ENCODE assay signal across 1 cellular context in the genomic region with DNA sequence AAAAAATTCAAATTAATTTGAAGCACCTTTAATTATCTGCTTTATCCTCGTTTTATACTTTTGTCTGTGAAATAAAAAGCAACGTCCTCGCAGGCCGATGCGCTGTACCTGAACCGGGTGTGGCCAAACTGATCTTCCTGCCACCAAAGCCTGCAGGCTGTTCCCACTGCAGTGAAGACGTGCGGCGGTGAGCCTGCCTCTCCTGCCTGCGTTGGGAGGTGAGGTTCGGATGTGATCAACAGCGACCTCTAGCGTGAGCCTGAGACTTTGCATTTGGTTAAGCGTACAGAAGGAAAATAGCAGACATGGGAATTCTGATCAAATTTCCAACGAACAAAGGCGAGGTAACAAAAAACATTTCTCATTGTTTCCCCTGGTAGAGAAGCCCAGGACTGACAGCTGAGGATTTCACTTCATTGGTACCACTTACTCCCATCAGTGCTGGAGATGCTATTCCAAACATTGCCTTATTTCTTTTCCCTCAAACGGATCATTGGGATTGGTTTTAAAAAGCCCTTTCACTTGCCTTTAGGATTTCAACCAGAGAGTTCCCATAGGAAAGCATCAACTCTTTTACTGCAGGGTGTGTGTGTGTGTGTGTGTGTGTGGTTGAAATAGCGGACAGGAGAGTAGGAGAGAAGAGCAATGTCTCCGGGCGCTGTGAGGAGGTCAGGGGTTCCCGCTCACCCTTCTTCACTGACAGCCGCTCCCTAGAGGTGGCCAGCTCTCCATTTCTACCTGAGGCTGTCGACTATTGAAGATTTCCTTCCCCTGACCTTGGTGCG.
TF ChIP-seq lines count a peak whose summit lies in the region.

No MANE protein-coding gene starts in this region.

TF ChIP-seq in HepG2, 621 proteins besides CTCF, POLR2A, EP300 and RAD21 (continued from another document and continues in another):
- TF ChIP-seq, protein P1, sequence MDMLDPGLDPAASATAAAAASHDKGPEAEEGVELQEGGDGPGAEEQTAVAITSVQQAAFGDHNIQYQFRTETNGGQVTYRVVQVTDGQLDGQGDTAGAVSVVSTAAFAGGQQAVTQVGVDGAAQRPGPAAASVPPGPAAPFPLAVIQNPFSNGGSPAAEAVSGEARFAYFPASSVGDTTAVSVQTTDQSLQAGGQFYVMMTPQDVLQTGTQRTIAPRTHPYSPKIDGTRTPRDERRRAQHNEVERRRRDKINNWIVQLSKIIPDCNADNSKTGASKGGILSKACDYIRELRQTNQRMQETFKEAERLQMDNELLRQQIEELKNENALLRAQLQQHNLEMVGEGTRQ (IDR thresholded peaks at IDR 0.05; ENCODE audit: low read depth, low read length) = no peak
- TF ChIP-seq, protein P1 (CRISPR knock-in tag; IDR thresholded peaks at IDR 0.05; ENCODE audit: borderline replicate concordance) = no peak
- TF ChIP-seq CBX5 (CRISPR knock-in tag; IDR thresholded peaks at IDR 0.05; ENCODE audit: borderline replicate concordance) (peak; percentile 89), FOXC1 (CRISPR knock-in tag; IDR thresholded peaks at IDR 0.05; ENCODE audit: borderline replicate concordance) (no peak), ZNF460 (CRISPR knock-in tag; IDR thresholded peaks at IDR 0.05; ENCODE audit: borderline replicate concordance) (no peak), GTF2F1 (IDR thresholded peaks at IDR 0.05; ENCODE audit: low read length) (no peak), HOXA9 (CRISPR knock-in tag; IDR thresholded peaks at IDR 0.05; ENCODE audit: borderline replicate concordance) (no peak), ZNF383 (CRISPR knock-in tag; IDR thresholded peaks at IDR 0.05; ENCODE audit: borderline replicate concordance) (no peak), ZSCAN20 (CRISPR knock-in tag; IDR thresholded peaks at IDR 0.05; ENCODE audit: borderline replicate concordance) (no peak), RARA (CRISPR knock-in tag; IDR thresholded peaks at IDR 0.05) (no peak), ZNF543 (CRISPR knock-in tag; IDR thresholded peaks at IDR 0.05) (no peak), FOXA3 (CRISPR knock-in tag; IDR thresholded peaks at IDR 0.05) (peak; percentile 34; the same call in 1 of the 2 replicates), CREB3 (CRISPR knock-in tag; IDR thresholded peaks at IDR 0.05) (no peak), HIVEP1 (CRISPR knock-in tag; IDR thresholded peaks at IDR 0.05) (no peak), TOPORS (CRISPR knock-in tag; IDR thresholded peaks at IDR 0.05) (no peak), ZFP82 (CRISPR knock-in tag; IDR thresholded peaks at IDR 0.05; ENCODE audit: borderline replicate concordance) (no peak), REL (CRISPR knock-in tag; conservative IDR thresholded peaks at IDR 0.05) (no peak), SRSF4 (IDR thresholded peaks at IDR 0.05; ENCODE audit: low read depth, low read length, poor library complexity, severe bottlenecking) (no peak), ZNF883 (CRISPR knock-in tag; IDR thresholded peaks at IDR 0.05; ENCODE audit: not compliant biosample characterization) (no peak), KLF12 (CRISPR knock-in tag; IDR thresholded peaks at IDR 0.05; ENCODE audit: borderline replicate concordance) (no peak), ZNF263 (CRISPR knock-in tag; IDR thresholded peaks at IDR 0.05) (no peak), ZNF703 (CRISPR knock-in tag; IDR thresholded peaks at IDR 0.05; ENCODE audit: borderline replicate concordance) (no peak), THAP11 (CRISPR knock-in tag; IDR thresholded peaks at IDR 0.05) (0 out of 2 replicates have a peak, but pooled peaks have one; percentile 34), ELF1 (CRISPR knock-in tag; IDR thresholded peaks at IDR 0.05) (peak; percentile 37; the same call in 1 of the 2 replicates), ZFP41 (CRISPR knock-in tag; IDR thresholded peaks at IDR 0.05; ENCODE audit: borderline replicate concordance) (no peak), SP140L (CRISPR knock-in tag; IDR thresholded peaks at IDR 0.05; ENCODE audit: borderline replicate concordance) (0 out of 2 replicates have a peak, but pooled peaks have one; percentile 74), FLYWCH1 (CRISPR knock-in tag; IDR thresholded peaks at IDR 0.05) (no peak), MLLT10 (CRISPR knock-in tag; IDR thresholded peaks at IDR 0.05) (no peak), ZFY (CRISPR knock-in tag; IDR thresholded peaks at IDR 0.05) (no peak), NCOA1 (CRISPR knock-in tag; IDR thresholded peaks at IDR 0.05) (no peak), ZBTB26 (CRISPR knock-in tag; IDR thresholded peaks at IDR 0.05; ENCODE audit: borderline replicate concordance) (no peak), NFIC (IDR thresholded peaks at IDR 0.05; ENCODE audit: low read length) (no peak), NFKB2 (CRISPR knock-in tag; IDR thresholded peaks at IDR 0.05; ENCODE audit: borderline replicate concordance) (no peak), ZNF570 (CRISPR knock-in tag; IDR thresholded peaks at IDR 0.05; ENCODE audit: borderline replicate concordance) (no peak), ATF1 (CRISPR knock-in tag; IDR thresholded peaks at IDR 0.05) (no peak), HNRNPL (IDR thresholded peaks at IDR 0.05; ENCODE audit: low read depth, low read length) (no peak), ZNF652 (CRISPR knock-in tag; IDR thresholded peaks at IDR 0.05; ENCODE audit: borderline replicate concordance, low read depth) (no peak), SMARCE1 (IDR thresholded peaks at IDR 0.05; ENCODE audit: borderline replicate concordance) (no peak), NFYB (CRISPR knock-in tag; IDR thresholded peaks at IDR 0.05) (no peak), ONECUT2 (CRISPR knock-in tag; IDR thresholded peaks at IDR 0.05) (no peak), ATF7 (IDR thresholded peaks at IDR 0.05) (no peak), ATF7 (CRISPR knock-in tag; IDR thresholded peaks at IDR 0.05) (no peak), HNRNPLL (IDR thresholded peaks at IDR 0.05; ENCODE audit: low read depth, low read length, poor library complexity, severe bottlenecking) (no peak), ZNF230 (CRISPR knock-in tag; IDR thresholded peaks at IDR 0.05) (no peak)
- TF ChIP-seq, protein P2, sequence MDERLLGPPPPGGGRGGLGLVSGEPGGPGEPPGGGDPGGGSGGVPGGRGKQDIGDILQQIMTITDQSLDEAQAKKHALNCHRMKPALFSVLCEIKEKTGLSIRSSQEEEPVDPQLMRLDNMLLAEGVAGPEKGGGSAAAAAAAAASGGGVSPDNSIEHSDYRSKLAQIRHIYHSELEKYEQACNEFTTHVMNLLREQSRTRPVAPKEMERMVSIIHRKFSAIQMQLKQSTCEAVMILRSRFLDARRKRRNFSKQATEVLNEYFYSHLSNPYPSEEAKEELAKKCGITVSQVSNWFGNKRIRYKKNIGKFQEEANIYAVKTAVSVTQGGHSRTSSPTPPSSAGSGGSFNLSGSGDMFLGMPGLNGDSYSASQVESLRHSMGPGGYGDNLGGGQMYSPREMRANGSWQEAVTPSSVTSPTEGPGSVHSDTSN (CRISPR knock-in tag; IDR thresholded peaks at IDR 0.05) = no peak
- TF ChIP-seq, protein P3, sequence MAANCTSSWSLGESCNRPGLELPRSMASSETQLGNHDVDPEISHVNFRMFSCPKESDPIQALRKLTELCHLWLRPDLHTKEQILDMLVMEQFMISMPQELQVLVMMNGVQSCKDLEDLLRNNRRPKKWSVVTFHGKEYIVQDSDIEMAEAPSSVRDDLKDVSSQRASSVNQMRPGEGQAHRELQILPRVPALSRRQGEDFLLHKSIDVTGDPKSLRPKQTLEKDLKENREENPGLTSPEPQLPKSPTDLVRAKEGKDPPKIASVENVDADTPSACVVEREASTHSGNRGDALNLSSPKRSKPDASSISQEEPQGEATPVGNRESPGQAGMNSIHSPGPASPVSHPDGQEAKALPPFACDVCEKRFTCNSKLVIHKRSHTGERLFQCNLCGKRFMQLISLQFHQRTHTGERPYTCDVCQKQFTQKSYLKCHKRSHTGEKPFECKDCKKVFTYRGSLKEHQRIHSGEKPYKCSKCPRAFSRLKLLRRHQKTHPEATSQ (CRISPR knock-in tag; IDR thresholded peaks at IDR 0.05; ENCODE audit: borderline replicate concordance) = no peak
- TF ChIP-seq, protein P4, sequence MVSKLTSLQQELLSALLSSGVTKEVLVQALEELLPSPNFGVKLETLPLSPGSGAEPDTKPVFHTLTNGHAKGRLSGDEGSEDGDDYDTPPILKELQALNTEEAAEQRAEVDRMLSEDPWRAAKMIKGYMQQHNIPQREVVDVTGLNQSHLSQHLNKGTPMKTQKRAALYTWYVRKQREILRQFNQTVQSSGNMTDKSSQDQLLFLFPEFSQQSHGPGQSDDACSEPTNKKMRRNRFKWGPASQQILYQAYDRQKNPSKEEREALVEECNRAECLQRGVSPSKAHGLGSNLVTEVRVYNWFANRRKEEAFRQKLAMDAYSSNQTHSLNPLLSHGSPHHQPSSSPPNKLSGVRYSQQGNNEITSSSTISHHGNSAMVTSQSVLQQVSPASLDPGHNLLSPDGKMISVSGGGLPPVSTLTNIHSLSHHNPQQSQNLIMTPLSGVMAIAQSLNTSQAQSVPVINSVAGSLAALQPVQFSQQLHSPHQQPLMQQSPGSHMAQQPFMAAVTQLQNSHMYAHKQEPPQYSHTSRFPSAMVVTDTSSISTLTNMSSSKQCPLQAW (CRISPR knock-in tag; IDR thresholded peaks at IDR 0.05) = no peak
- TF ChIP-seq, protein P5, sequence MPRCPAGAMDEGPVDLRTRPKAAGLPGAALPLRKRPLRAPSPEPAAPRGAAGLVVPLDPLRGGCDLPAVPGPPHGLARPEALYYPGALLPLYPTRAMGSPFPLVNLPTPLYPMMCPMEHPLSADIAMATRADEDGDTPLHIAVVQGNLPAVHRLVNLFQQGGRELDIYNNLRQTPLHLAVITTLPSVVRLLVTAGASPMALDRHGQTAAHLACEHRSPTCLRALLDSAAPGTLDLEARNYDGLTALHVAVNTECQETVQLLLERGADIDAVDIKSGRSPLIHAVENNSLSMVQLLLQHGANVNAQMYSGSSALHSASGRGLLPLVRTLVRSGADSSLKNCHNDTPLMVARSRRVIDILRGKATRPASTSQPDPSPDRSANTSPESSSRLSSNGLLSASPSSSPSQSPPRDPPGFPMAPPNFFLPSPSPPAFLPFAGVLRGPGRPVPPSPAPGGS (CRISPR knock-in tag; IDR thresholded peaks at IDR 0.05) = no peak; the same call in 1 of the 2 replicates
- TF ChIP-seq, protein P6, sequence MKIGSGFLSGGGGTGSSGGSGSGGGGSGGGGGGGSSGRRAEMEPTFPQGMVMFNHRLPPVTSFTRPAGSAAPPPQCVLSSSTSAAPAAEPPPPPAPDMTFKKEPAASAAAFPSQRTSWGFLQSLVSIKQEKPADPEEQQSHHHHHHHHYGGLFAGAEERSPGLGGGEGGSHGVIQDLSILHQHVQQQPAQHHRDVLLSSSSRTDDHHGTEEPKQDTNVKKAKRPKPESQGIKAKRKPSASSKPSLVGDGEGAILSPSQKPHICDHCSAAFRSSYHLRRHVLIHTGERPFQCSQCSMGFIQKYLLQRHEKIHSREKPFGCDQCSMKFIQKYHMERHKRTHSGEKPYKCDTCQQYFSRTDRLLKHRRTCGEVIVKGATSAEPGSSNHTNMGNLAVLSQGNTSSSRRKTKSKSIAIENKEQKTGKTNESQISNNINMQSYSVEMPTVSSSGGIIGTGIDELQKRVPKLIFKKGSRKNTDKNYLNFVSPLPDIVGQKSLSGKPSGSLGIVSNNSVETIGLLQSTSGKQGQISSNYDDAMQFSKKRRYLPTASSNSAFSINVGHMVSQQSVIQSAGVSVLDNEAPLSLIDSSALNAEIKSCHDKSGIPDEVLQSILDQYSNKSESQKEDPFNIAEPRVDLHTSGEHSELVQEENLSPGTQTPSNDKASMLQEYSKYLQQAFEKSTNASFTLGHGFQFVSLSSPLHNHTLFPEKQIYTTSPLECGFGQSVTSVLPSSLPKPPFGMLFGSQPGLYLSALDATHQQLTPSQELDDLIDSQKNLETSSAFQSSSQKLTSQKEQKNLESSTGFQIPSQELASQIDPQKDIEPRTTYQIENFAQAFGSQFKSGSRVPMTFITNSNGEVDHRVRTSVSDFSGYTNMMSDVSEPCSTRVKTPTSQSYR (CRISPR knock-in tag; IDR thresholded peaks at IDR 0.05; ENCODE audit: borderline replicate concordance) = no peak; the same call in 1 of the 2 replicates
